Comparison of ENCODE assay signal across 32 cellular contexts in genomic region chr12:10735428-10735827, GRCh38.
"Had no signal": no experiment of that assay in that cellular context is flagged by ENCODE, and none has a peak within 500 bp of the region (broad histone marks: within the 10 kb centered on the region; RNA-seq: fewer than 3 reads in every experiment).

No MANE protein-coding gene starts in this region.

- H3K4me3 ChIP-seq: adrenal gland, body of pancreas, esophagus muscularis mucosa, gastrocnemius medialis, heart right ventricle had no signal

- H3K9me3 Mint-ChIP-seq: activated B cell treated with CpG ODN at 0.5 μM for 24 hours; activated CD4-positive, alpha-beta memory T cell treated with anti-CD3 and anti-CD28 coated beads, Interleukin-2, amount 10 ng/mL, durations not matched to agents 7 days and 5 days; activated CD4-positive, alpha-beta T cell treated with anti-CD3 and anti-CD28 coated beads, Interleukin-2, amount 10 ng/mL, durations not matched to agents 7 days and 5 days; activated naive CD4-positive, alpha-beta T cell treated with anti-CD3 and anti-CD28 coated beads, Interleukin-2, amount 50 U/mL, for 72 hours; activated T-cell treated with anti-CD3 and anti-CD28 coated beads, Interleukin-2, amount 50 U/mL, for 24 hours; effector memory CD8-positive, alpha-beta T cell; T-helper 2 cell treated with Interferon-gamma antibody and Interleukin-4, amounts not matched to agents 5 μg/mL and 100 μg/mL, for 36 hours had no signal

- H3K36me3 Mint-ChIP-seq: activated CD8-positive, alpha-beta memory T cell treated with anti-CD3 and anti-CD28 coated beads, Interleukin-2, amount 10 ng/mL, durations not matched to agents 7 days and 5 days; activated naive CD4-positive, alpha-beta T cell treated with anti-CD3 and anti-CD28 coated beads, Interleukin-2, amount 50 U/mL, for 72 hours had no signal

- H3K9me3 ChIP-seq: adrenal gland, body of pancreas, esophagus muscularis mucosa, gastrocnemius medialis, heart right ventricle had no signal

- H3K4me1 ChIP-seq: adrenal gland, body of pancreas, esophagus muscularis mucosa, gastrocnemius medialis, heart right ventricle had no signal

- DNase-seq: activated B cell treated with CpG ODN at 0.5 μM for 24 hours; activated CD4-positive, alpha-beta memory T cell treated with anti-CD3 and anti-CD28 coated beads, Interleukin-2, amount 10 ng/mL, durations not matched to agents 7 days and 5 days; activated CD4-positive, alpha-beta T cell treated with anti-CD3 and anti-CD28 coated beads, Interleukin-2, amount 10 ng/mL, durations not matched to agents 7 days and 5 days; activated CD4-positive, alpha-beta T cell treated with anti-CD3 and anti-CD28 coated beads, Interleukin-2, amount 50 U/mL, for 4 hours; activated CD8-positive, alpha-beta memory T cell treated with anti-CD3 and anti-CD28 coated beads, Interleukin-2, amount 10 ng/mL, durations not matched to agents 7 days and 5 days; activated CD8-positive, alpha-beta memory T cell treated with anti-CD3 and anti-CD28 coated beads, Interleukin-2, amount 50 U/mL, for 4 hours; activated effector memory CD4-positive, alpha-beta T cell treated with Interleukin-2 at 50 U/mL for 16 hours; activated gamma-delta T cell treated with Interleukin-2 at 50 U/mL for 16 hours; activated naive CD4-positive, alpha-beta T cell treated with Interleukin-2 at 50 U/mL for 16 hours; activated T-cell treated with anti-CD3 and anti-CD28 coated beads, Interleukin-2, amount 50 U/mL, for 24 hours; adrenal gland; amygdala; aorta; body of pancreas; cortex of kidney; dermis blood vessel endothelial cell; effector CD4-positive, alpha-beta T cell; effector memory CD8-positive, alpha-beta T cell; erythroblast; foreskin keratinocyte; gastrocnemius medialis; heart right ventricle; T-helper 1 cell; T-helper 17 cell; T1000; WERI-Rb-1 had no signal

- H3K27ac Mint-ChIP-seq: activated B cell treated with CpG ODN at 0.5 μM for 24 hours; activated CD4-positive, alpha-beta memory T cell treated with anti-CD3 and anti-CD28 coated beads, Interleukin-2, amount 10 ng/mL, durations not matched to agents 7 days and 5 days; activated CD4-positive, alpha-beta T cell treated with anti-CD3 and anti-CD28 coated beads, Interleukin-2, amount 10 ng/mL, durations not matched to agents 7 days and 5 days; activated CD8-positive, alpha-beta memory T cell treated with anti-CD3 and anti-CD28 coated beads, Interleukin-2, amount 10 ng/mL, durations not matched to agents 7 days and 5 days; activated naive CD4-positive, alpha-beta T cell treated with anti-CD3 and anti-CD28 coated beads, Interleukin-2, amount 50 U/mL, for 72 hours; activated T-cell treated with anti-CD3 and anti-CD28 coated beads, Interleukin-2, amount 50 U/mL, for 24 hours; effector memory CD8-positive, alpha-beta T cell; T-helper 17 cell; T-helper 2 cell treated with Interferon-gamma antibody and Interleukin-4, amounts not matched to agents 5 μg/mL and 100 μg/mL, for 36 hours had no signal

- H3K27ac ChIP-seq: adrenal gland, body of pancreas, esophagus muscularis mucosa, foreskin keratinocyte, gastrocnemius medialis, heart right ventricle, WERI-Rb-1 had no signal

- ATAC-seq: activated CD4-positive, CD25-positive, alpha-beta regulatory T cell treated with anti-CD3 and anti-CD28 coated beads, Interleukin-2, amount 50 U/mL, for 24 hours; activated CD8-positive, alpha-beta memory T cell treated with anti-CD3 and anti-CD28 coated beads, Interleukin-2, amount 10 ng/mL, durations not matched to agents 7 days and 5 days; activated naive CD4-positive, alpha-beta T cell treated with anti-CD3 and anti-CD28 coated beads, Interleukin-2, amount 50 U/mL, for 72 hours; body of pancreas; effector memory CD8-positive, alpha-beta T cell; foreskin keratinocyte; gastrocnemius medialis; heart right ventricle; SK-N-SH treated with all-trans-retinoic acid at 6 μM for 48 hours; T-helper 17 cell had no signal

- H3K4me1 Mint-ChIP-seq: activated B cell treated with CpG ODN at 0.5 μM for 24 hours; activated CD4-positive, alpha-beta memory T cell treated with anti-CD3 and anti-CD28 coated beads, Interleukin-2, amount 10 ng/mL, durations not matched to agents 7 days and 5 days; activated CD4-positive, alpha-beta T cell treated with anti-CD3 and anti-CD28 coated beads, Interleukin-2, amount 10 ng/mL, durations not matched to agents 7 days and 5 days; T-helper 17 cell had no signal

- H3K27me3 ChIP-seq: adrenal gland, body of pancreas, foreskin keratinocyte, gastrocnemius medialis had no signal

- H3K36me3 ChIP-seq: adrenal gland, esophagus muscularis mucosa, gastrocnemius medialis, heart right ventricle, WERI-Rb-1 had no signal

- FAIRE-seq: colon had no signal

- H3K4me3 Mint-ChIP-seq: activated B cell treated with CpG ODN at 0.5 μM for 24 hours; activated CD4-positive, alpha-beta memory T cell treated with anti-CD3 and anti-CD28 coated beads, Interleukin-2, amount 10 ng/mL, durations not matched to agents 7 days and 5 days; activated CD4-positive, alpha-beta T cell treated with anti-CD3 and anti-CD28 coated beads, Interleukin-2, amount 10 ng/mL, durations not matched to agents 7 days and 5 days; activated CD8-positive, alpha-beta memory T cell treated with anti-CD3 and anti-CD28 coated beads, Interleukin-2, amount 10 ng/mL, durations not matched to agents 7 days and 5 days; activated T-cell treated with anti-CD3 and anti-CD28 coated beads, Interleukin-2, amount 50 U/mL, for 24 hours; effector memory CD8-positive, alpha-beta T cell; T-helper 17 cell; T-helper 2 cell treated with Interferon-gamma antibody and Interleukin-4, amounts not matched to agents 5 μg/mL and 100 μg/mL, for 36 hours had no signal
